Comparison of ENCODE assay signal across 1 cellular context in the genomic region with DNA sequence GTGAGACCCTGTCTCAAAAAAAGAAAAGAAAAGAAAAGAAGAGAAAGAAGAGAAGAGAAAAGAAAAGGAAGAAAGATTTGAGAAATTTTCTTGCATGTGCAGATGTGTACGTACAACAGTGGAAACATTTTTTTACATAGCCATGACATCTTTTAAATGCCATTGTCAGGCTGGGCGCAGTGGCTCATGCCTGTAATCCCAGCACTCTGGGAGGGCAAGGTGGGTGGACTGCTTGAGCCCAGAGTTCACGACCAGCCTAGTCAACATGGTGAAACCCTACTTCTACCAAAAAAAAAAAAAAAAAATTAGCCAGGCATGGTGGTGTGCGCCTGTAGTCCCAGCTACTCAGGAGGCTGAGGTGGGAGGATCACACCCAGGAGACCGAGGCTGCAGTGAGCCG.
TF ChIP-seq lines count a peak whose summit lies in the region.

No MANE protein-coding gene starts in this region.

TF ChIP-seq in HEK293, 187 proteins besides CTCF, POLR2A, EP300 and RAD21 (continued from another document):
- TF ChIP-seq ZNF76 (tag by site-specific recombination; IDR thresholded peaks at IDR 0.05; ENCODE audit: borderline replicate concordance, low read depth) (no peak), SP3 (tag by site-specific recombination; IDR thresholded peaks at IDR 0.05) (no peak), ZNF654 (tag by site-specific recombination; IDR thresholded peaks at IDR 0.05; ENCODE audit: low read depth) (no peak)
- TF ChIP-seq, protein P1, sequence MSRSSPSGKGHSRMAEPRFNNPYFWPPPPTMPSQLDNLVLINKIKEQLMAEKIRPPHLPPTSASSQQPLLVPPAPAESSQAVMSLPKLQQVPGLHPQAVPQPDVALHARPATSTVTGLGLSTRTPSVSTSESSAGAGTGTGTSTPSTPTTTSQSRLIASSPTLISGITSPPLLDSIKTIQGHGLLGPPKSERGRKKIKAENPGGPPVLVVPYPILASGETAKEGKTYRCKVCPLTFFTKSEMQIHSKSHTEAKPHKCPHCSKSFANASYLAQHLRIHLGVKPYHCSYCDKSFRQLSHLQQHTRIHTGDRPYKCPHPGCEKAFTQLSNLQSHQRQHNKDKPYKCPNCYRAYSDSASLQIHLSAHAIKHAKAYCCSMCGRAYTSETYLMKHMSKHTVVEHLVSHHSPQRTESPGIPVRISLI (tag by site-specific recombination; IDR thresholded peaks at IDR 0.05), result peak; percentile 89
- TF ChIP-seq, protein P2, sequence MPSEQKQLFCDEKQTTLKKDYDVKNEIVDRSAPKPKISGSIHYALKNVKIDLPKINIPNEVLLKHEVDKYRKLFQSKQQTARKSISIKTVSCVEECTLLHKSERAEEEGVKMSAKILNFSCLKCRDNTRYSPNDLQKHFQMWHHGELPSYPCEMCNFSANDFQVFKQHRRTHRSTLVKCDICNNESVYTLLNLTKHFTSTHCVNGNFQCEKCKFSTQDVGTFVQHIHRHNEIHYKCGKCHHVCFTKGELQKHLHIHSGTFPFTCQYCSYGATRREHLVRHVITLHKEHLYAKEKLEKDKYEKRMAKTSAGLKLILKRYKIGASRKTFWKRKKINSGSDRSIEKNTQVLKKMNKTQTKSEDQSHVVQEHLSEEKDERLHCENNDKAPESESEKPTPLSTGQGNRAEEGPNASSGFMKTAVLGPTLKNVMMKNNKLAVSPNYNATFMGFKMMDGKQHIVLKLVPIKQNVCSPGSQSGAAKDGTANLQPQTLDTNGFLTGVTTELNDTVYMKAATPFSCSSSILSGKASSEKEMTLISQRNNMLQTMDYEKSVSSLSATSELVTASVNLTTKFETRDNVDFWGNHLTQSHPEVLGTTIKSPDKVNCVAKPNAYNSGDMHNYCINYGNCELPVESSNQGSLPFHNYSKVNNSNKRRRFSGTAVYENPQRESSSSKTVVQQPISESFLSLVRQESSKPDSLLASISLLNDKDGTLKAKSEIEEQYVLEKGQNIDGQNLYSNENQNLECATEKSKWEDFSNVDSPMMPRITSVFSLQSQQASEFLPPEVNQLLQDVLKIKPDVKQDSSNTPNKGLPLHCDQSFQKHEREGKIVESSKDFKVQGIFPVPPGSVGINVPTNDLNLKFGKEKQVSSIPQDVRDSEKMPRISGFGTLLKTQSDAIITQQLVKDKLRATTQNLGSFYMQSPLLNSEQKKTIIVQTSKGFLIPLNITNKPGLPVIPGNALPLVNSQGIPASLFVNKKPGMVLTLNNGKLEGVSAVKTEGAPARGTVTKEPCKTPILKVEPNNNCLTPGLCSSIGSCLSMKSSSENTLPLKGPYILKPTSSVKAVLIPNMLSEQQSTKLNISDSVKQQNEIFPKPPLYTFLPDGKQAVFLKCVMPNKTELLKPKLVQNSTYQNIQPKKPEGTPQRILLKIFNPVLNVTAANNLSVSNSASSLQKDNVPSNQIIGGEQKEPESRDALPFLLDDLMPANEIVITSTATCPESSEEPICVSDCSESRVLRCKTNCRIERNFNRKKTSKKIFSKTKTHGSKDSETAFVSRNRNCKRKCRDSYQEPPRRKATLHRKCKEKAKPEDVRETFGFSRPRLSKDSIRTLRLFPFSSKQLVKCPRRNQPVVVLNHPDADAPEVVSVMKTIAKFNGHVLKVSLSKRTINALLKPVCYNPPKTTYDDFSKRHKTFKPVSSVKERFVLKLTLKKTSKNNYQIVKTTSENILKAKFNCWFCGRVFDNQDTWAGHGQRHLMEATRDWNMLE (tag by site-specific recombination; conservative IDR thresholded peaks at IDR 0.05; ENCODE audit: low read depth), result no peak
TF ChIP-seq in HEK293: peak in this region for 1.
